10 cellular contexts compared by ENCODE assay signal in genomic region chr9:91101598-91102168, GRCh38.
DNase-seq lines count a peak whose midpoint lies in the region; ATAC-seq lines count a peak whose summit lies in the region.
"Had no signal": no experiment of that assay in that cellular context is flagged by ENCODE, and none has a peak within 500 bp of the region (broad histone marks: within the 10 kb centered on the region; RNA-seq: fewer than 3 reads in every experiment).

No MANE protein-coding gene starts in this region.

- peak overlapping the region; percentile 81 for H3K27ac Mint-ChIP-seq in T-helper 1 cell treated with Interleukin-12 subunit alpha and Interleukin-12 subunit beta and Interleukin-4 antibody, amounts not matched to agents 30 μg/mL and 1 μg/mL, for 36 hours

- DNase-seq in adipocyte (ENCODE audit: low read depth) (no peak), HT-29 (ENCODE audit: low spot score) (no peak), DMS153 (lab: John Stamatoyannopoulos, UW) (no peak), epidermal melanocyte (ENCODE audit: insufficient read length, low spot score) (no peak)
- peak; percentile 92 for DNase-seq in stimulated activated CD4-positive, alpha-beta T cell treated with anti-CD3 and anti-CD28 coated beads, Interleukin-1b, Interleukin-23, amount 100 ng/mL, for 48 hours

- H3K9ac ChIP-seq in adipocyte (ENCODE audit: low read length) = peak overlapping the region; percentile 62

- H3K9me3 Mint-ChIP-seq in T-helper 1 cell treated with Interleukin-12 subunit alpha and Interleukin-12 subunit beta and Interleukin-4 antibody, amounts not matched to agents 30 μg/mL and 1 μg/mL, for 36 hours = peaks cover 5% of the 10 kb centered on the region

- H3K27me3 Mint-ChIP-seq in T-helper 1 cell treated with Interleukin-12 subunit alpha and Interleukin-12 subunit beta and Interleukin-4 antibody, amounts not matched to agents 30 μg/mL and 1 μg/mL, for 36 hours (ENCODE audit: low read depth) = no peaks in the 10 kb centered on the region
- H3K27me3 Mint-ChIP-seq: brain had no signal

- H3K9me3 ChIP-seq in adipocyte (ENCODE audit: control insufficient read depth, low read length) = no peaks in the 10 kb centered on the region

- H3K4me1 ChIP-seq in adipocyte (ENCODE audit: control insufficient read depth, insufficient read depth, low read length) = peaks cover 31% of the 10 kb centered on the region

- H3K36me3 Mint-ChIP-seq in T-helper 1 cell treated with Interleukin-12 subunit alpha and Interleukin-12 subunit beta and Interleukin-4 antibody, amounts not matched to agents 30 μg/mL and 1 μg/mL, for 36 hours (ENCODE audit: low read depth) = peaks cover 23% of the 10 kb centered on the region
- H3K36me3 Mint-ChIP-seq: brain had no signal

- no peaks in the 10 kb centered on the region for H3K36me3 ChIP-seq in adipocyte (ENCODE audit: control insufficient read depth, insufficient read depth, low read length, severe bottlenecking)

- peak overlapping the region; percentile 64 for H3K4me3 Mint-ChIP-seq in T-helper 1 cell treated with Interleukin-12 subunit alpha and Interleukin-12 subunit beta and Interleukin-4 antibody, amounts not matched to agents 30 μg/mL and 1 μg/mL, for 36 hours
- H3K4me3 Mint-ChIP-seq: brain had no signal

- peaks cover 49% of the 10 kb centered on the region for H3K4me1 Mint-ChIP-seq in T-helper 1 cell treated with Interleukin-12 subunit alpha and Interleukin-12 subunit beta and Interleukin-4 antibody, amounts not matched to agents 30 μg/mL and 1 μg/mL, for 36 hours (ENCODE audit: low read depth)

- H3K27me3 ChIP-seq in adipocyte (replicated peaks; ENCODE audit: control insufficient read depth, insufficient read depth, low read length) = no peaks in the 10 kb centered on the region

- H3K4me3 ChIP-seq in adipocyte (ENCODE audit: low read length) = no peak overlapping the region
- H3K4me3 ChIP-seq: skin epidermis had no signal

- ATAC-seq in GM18498 (IDR thresholded peaks at IDR 0.05; ENCODE audit: unreplicated experiment) (peak; percentile 55), GM19455 (IDR thresholded peaks at IDR 0.05; ENCODE audit: unreplicated experiment) (no peak)
